In the genomic region with DNA sequence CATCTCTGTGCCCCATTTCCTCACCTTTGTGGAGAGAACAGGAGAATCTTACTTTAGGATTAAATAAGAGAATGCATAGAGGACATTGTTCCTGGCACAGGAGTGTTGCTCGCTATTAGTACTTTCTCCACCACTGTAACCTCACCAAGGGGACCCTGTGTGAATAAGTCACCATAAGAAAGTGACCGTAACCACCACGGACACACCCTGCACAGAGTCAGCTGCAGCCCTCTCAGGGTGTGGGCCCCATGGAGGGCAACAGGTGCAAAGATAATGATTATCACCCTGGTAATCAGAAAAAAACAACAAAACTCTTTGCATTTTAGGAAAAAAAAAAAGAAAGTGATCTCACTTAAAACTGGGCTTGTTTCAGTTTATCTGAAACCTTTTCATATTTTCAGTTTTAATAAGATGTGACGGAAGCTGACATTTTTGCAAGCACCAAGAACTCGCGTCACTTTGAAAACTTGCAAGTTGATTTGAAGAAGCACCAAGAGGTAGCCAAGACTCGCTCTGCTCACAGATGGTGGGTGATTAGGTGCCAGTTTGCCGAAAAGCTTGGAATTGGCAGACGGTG, we compare ENCODE assay signal across 20 cellular contexts.
DNase-seq lines count a peak whose midpoint lies in the region; ATAC-seq, FAIRE-seq and TF ChIP-seq lines count a peak whose summit lies in the region.
"Had no signal": no experiment of that assay in that cellular context is flagged by ENCODE, and none has a peak within 500 bp of the region (broad histone marks: within the 10 kb centered on the region; RNA-seq: fewer than 3 reads in every experiment).

No MANE protein-coding gene starts in this region.

- FAIRE-seq in GM12878 (lab: Jason Lieb, UNC): peak; percentile 52

- no peak overlapping the region for H3K9ac ChIP-seq in GM12878 (ENCODE audit: control insufficient read depth, insufficient read depth, low read length)
- H3K9ac ChIP-seq: BLaER1 had no signal

- no peaks in the 10 kb centered on the region for H3K36me3 ChIP-seq in GM12878 (ENCODE audit: control insufficient read depth in 2 of 2, insufficient read depth in 2 of 2, low read length in 1 of 2)
- H3K36me3 ChIP-seq: BLaER1, esophagus muscularis mucosa, gastrocnemius medialis, left lung, right lobe of liver, upper lobe of left lung had no signal

- BruUV-seq in GM12878 (replicated peaks; lab: Mats Ljungman, UMichigan): no TSS peak

- no peak overlapping the region for H2AFZ ChIP-seq in GM12878 (ENCODE audit: control insufficient read depth, low read depth, low read length)

- peak overlapping the region; percentile 30; the same call in 1 of the 2 replicates for H3K4me2 ChIP-seq in GM12878 (ENCODE audit: control insufficient read depth, insufficient read depth)
- H3K4me2 ChIP-seq: BLaER1 had no signal

- CTCF ChIA-PET in GM10248 (lab: Yijun Ruan, JAX) (interaction anchor here (1.8 to 2.0 kb wide), 2 partner anchors 10 to 31 kb away, joined by 5 read pairs; no protein-coding TSS in a partner anchor), GM12878 (lab: Yijun Ruan, JAX) (interaction anchor here (0.6 to 2.0 kb wide), 3 partner anchors 11 to 50 kb away, joined by 3 to 9 read pairs (median 3); no protein-coding TSS in a partner anchor)

- RAD21 ChIA-PET in GM12878 (lab: Charles Lee; ENCODE audit: unreplicated experiment): interaction anchor here (0.9 kb wide), 1 partner anchor 31 kb away, joined by 4 read pairs; no protein-coding TSS in a partner anchor

- H3K4me3 ChIP-seq in GM12878: no peak overlapping the region
- H3K4me3 ChIP-seq: BLaER1, esophagus muscularis mucosa, gastrocnemius medialis, left lung, right lobe of liver, upper lobe of left lung had no signal

- POLR2A ChIA-PET in GM10248 (lab: Yijun Ruan, JAX) (no interaction called here), GM12878 (lab: Charles Lee) (no interaction called here)

- ATAC-seq in GM18520 (IDR thresholded peaks at IDR 0.05; ENCODE audit: unreplicated experiment): peak; percentile 75
- ATAC-seq in HG02852 (IDR thresholded peaks at IDR 0.05; ENCODE audit: unreplicated experiment): peak; percentile 47
- ATAC-seq in GM12878: peak; percentile 94
- no peak for ATAC-seq in HG03025 (IDR thresholded peaks at IDR 0.05; ENCODE audit: low FRiP score, unreplicated experiment)
- ATAC-seq in GM19035 (IDR thresholded peaks at IDR 0.05; ENCODE audit: unreplicated experiment): no peak
- ATAC-seq: gastrocnemius medialis, left lung, right lobe of liver had no signal

- no peak for TF ChIP-seq EP300 in GM12878 (IDR thresholded peaks at IDR 0.05; ENCODE audit: borderline replicate concordance in 1 of 2, control insufficient read depth in 1 of 2, low read depth in 2 of 2, low read length in 2 of 2)

- H3K4me1 ChIP-seq in GM12878 (ENCODE audit: control insufficient read depth, insufficient read depth, low read length): peaks cover 11% of the 10 kb centered on the region
- H3K4me1 ChIP-seq: gastrocnemius medialis, left lung, right lobe of liver, upper lobe of left lung had no signal

- H3K9me3 ChIP-seq in GM12878 (replicated peaks; ENCODE audit: control insufficient read depth, insufficient read depth, low read length): no peaks in the 10 kb centered on the region
- H3K9me3 ChIP-seq: BLaER1, esophagus muscularis mucosa, gastrocnemius medialis, left lung, right lobe of liver, upper lobe of left lung had no signal

- in situ Hi-C loops in GM12878 (cut with MboI): no loop called here

- H3K27ac ChIP-seq in GM12878 (ENCODE audit: control insufficient read depth, insufficient read depth): no peak overlapping the region
- H3K27ac ChIP-seq: BLaER1, esophagus muscularis mucosa, gastrocnemius medialis, left lung, right lobe of liver, upper lobe of left lung had no signal

- no peak for TF ChIP-seq POLR2A in GM12878 (IDR thresholded peaks at IDR 0.05; ENCODE audit: low read depth, low read length)

- intact Hi-C loops in GM12878 (cut with micrococcal nuclease; ENCODE audit: unreplicated experiment): no loop called here

- H3K27me3 ChIP-seq in GM12878 (replicated peaks in 1 of 2; ENCODE audit: control insufficient read depth in 2 of 2, insufficient read depth in 2 of 2, low read length in 1 of 2): no peaks in the 10 kb centered on the region
- H3K27me3 ChIP-seq: BLaER1, right lobe of liver, upper lobe of left lung had no signal

- SMC1A ChIA-PET in GM12878 (lab: Charles Lee; ENCODE audit: uncharacterized antibody, unreplicated experiment): interaction anchor here (1.3 to 1.6 kb wide), 2 partner anchors 31 to 52 kb away, joined by 3 read pairs; no protein-coding TSS in a partner anchor

- 19% methylated on average over 9 of the region's 9 CpGs for WGBS in GM12878 (ENCODE audit: insufficient coverage, insufficient replicate concordance, low lambda C conversion rate, missing lambda C conversion rate)

- peak; percentile 44 for DNase-seq in GM10248 (ENCODE audit: extremely low spot score)
- no peak for DNase-seq in GM12878 (ENCODE audit: low read depth, low spot score)
- no peak for DNase-seq in EL
- no peak for DNase-seq in mucosa of gallbladder (ENCODE audit: low spot score)
- DNase-seq: activated CD4-positive, alpha-beta T cell treated with anti-CD3 and anti-CD28 coated beads for 4 hours; COR-L47; effector memory CD4-positive, alpha-beta T cell; gastrocnemius medialis; H9; hippocampal formation; left lung; NCI-H510A treated with DMSO at 0.1 percent for 48 hours; right lobe of liver had no signal

- no peak for TF ChIP-seq RAD21 in GM12878 (IDR thresholded peaks at IDR 0.05; ENCODE audit: insufficient read depth, low read depth, low read length)

- TF ChIP-seq CTCF in GM10248 (IDR thresholded peaks at IDR 0.05; ENCODE audit: control extremely low read depth, extremely low read depth, low read depth, missing control alignments) (no peak), GM12878 (IDR thresholded peaks at IDR 0.05 in 2 of 3, conservative IDR thresholded peaks at IDR 0.05 in 1 of 3; ENCODE audit: control insufficient read depth in 2 of 3, extremely low read depth in 1 of 3, insufficient read depth in 1 of 3, low read depth in 3 of 3, low read length in 3 of 3) (no peak)

- H3K79me2 ChIP-seq in GM12878 (ENCODE audit: control insufficient read depth, insufficient read depth, low read length): no peaks in the 10 kb centered on the region

- H4K20me1 ChIP-seq in GM12878 (ENCODE audit: control insufficient read depth, insufficient read depth): no peaks in the 10 kb centered on the region
- H4K20me1 ChIP-seq: BLaER1 had no signal

TF ChIP-seq in GM12878, 131 proteins besides CTCF, POLR2A, EP300 and RAD21 (continues in another document):
- TF ChIP-seq ATF7 (IDR thresholded peaks at IDR 0.05; ENCODE audit: low read depth) (peak; percentile 56; the same call in 1 of the 2 replicates), MTA2 (IDR thresholded peaks at IDR 0.05; ENCODE audit: low read depth) (0 out of 2 replicates have a peak, but pooled peaks have one; percentile 17), JUNB (IDR thresholded peaks at IDR 0.05) (peak; percentile 44; the same call in 1 of the 2 replicates), CREB1 (IDR thresholded peaks at IDR 0.05; ENCODE audit: low read depth) (peak; percentile 57; the same call in 1 of the 2 replicates), ZNF384 (IDR thresholded peaks at IDR 0.05; ENCODE audit: borderline replicate concordance, low read depth, low read length) (peak; percentile 60; the same call in 1 of the 2 replicates), RB1 (IDR thresholded peaks at IDR 0.05; ENCODE audit: borderline replicate concordance) (no peak), FOS (IDR thresholded peaks at IDR 0.05; ENCODE audit: borderline replicate concordance, extremely low read depth, insufficient read length) (no peak), BACH1 (IDR thresholded peaks at IDR 0.05; ENCODE audit: borderline replicate concordance) (no peak), JUND (IDR thresholded peaks at IDR 0.05; ENCODE audit: low read depth, low read length) (no peak), SIN3A (IDR thresholded peaks at IDR 0.05; ENCODE audit: low read depth, low read length) (no peak)
- TF ChIP-seq, protein P1, sequence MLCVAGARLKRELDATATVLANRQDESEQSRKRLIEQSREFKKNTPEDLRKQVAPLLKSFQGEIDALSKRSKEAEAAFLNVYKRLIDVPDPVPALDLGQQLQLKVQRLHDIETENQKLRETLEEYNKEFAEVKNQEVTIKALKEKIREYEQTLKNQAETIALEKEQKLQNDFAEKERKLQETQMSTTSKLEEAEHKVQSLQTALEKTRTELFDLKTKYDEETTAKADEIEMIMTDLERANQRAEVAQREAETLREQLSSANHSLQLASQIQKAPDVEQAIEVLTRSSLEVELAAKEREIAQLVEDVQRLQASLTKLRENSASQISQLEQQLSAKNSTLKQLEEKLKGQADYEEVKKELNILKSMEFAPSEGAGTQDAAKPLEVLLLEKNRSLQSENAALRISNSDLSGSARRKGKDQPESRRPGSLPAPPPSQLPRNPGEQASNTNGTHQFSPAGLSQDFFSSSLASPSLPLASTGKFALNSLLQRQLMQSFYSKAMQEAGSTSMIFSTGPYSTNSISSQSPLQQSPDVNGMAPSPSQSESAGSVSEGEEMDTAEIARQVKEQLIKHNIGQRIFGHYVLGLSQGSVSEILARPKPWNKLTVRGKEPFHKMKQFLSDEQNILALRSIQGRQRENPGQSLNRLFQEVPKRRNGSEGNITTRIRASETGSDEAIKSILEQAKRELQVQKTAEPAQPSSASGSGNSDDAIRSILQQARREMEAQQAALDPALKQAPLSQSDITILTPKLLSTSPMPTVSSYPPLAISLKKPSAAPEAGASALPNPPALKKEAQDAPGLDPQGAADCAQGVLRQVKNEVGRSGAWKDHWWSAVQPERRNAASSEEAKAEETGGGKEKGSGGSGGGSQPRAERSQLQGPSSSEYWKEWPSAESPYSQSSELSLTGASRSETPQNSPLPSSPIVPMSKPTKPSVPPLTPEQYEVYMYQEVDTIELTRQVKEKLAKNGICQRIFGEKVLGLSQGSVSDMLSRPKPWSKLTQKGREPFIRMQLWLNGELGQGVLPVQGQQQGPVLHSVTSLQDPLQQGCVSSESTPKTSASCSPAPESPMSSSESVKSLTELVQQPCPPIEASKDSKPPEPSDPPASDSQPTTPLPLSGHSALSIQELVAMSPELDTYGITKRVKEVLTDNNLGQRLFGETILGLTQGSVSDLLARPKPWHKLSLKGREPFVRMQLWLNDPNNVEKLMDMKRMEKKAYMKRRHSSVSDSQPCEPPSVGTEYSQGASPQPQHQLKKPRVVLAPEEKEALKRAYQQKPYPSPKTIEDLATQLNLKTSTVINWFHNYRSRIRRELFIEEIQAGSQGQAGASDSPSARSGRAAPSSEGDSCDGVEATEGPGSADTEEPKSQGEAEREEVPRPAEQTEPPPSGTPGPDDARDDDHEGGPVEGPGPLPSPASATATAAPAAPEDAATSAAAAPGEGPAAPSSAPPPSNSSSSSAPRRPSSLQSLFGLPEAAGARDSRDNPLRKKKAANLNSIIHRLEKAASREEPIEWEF (IDR thresholded peaks at IDR 0.05; ENCODE audit: insufficient replicate concordance, low read depth, low read length): no peak

Comparison
In these comparisons a context has a peak if more than half of its experiments do, and no peak if none do; other contexts are left out.
1. ATAC-seq: peak in GM18520 (single experiment), HG02852 (single experiment) and GM12878 (single experiment); none in HG03025 (single experiment) and GM19035 (single experiment).